In the genomic region with DNA sequence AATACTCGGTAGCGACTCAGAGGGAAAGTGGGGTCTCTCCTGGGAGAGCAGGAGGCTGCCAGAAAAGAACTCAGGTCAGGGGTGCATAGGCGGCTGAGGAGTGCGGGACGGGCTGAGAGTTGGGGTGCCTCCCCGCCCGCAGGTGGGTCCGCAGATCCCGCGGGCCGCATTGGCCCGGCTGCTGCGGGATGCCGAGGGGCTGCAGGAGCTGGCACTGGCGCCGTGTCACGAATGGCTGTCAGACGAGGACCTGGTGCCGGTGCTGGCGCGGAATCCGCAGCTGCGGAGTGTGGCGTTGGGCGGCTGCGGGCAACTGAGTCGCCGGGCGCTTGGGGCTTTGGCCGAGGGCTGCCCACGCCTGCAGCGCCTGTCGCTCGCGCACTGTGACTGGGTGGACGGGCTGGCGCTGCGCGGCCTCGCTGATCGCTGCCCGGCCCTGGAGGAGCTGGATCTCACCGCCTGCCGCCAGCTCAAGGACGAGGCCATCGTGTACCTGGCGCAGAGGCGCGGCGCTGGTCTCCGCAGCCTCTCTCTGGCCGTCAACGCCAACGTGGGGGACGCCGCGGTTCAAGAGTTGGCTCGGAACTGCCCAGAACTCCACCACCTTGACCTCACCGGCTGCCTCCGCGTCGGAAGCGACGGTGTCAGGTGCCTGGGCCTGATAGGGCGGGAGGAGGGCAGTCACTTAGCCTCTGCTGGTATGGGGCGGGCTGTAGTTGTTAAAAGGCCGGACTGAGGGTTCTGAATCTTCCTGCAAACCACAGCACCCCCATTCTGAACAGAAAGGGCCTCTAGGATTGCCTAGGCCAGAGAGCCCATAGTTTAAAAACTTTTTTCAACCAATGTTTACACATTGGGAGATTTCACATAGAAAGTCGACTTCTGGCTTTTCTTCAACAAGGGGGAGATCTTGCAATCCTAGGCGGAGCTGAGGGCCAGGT, we compare ENCODE assay signal across 8 cellular contexts. TPM values are rescaled to one million over a fixed set of nuclear protein-coding genes. Genes with fewer than 3 reads are reported as not detected.
DNase-seq lines count a peak whose midpoint lies in the region; ATAC-seq and TF ChIP-seq lines count a peak whose summit lies in the region.

No MANE protein-coding gene starts in this region.

- WGBS in esophagus squamous epithelium, 2 donors = 1 to 3% methylated on average over 7 to 12 of the region's 69 CpGs

- intact Hi-C loops in esophagus squamous epithelium (cut with DNase I) = no loop called here

- DNase-seq in T-helper 17 cell = no peak
- no peak for DNase-seq in esophagus squamous epithelium (lab: John Stamatoyannopoulos, UW)
- DNase-seq in foreskin melanocyte = no peak
- DNase-seq in SKM-1 (lab: John Stamatoyannopoulos, UW; ENCODE audit: unreplicated experiment) = no peak
- no peak for DNase-seq in NCI-H2107 treated with DMSO at 0.1 percent for 48 hours (lab: John Stamatoyannopoulos, UW; ENCODE audit: unreplicated experiment)

- H3K4me1 ChIP-seq in ES-I3 (ENCODE audit: insufficient read depth, low read length) = no peaks in the 10 kb centered on the region
- H3K4me1 ChIP-seq in esophagus squamous epithelium = peaks cover 29 to 50% (median 32%) of the 10 kb centered on the region in 3 donors
- peaks cover 45% of the 10 kb centered on the region for H3K4me1 ChIP-seq in neuron (ENCODE audit: insufficient read depth, low read length)

- H3K9me3 ChIP-seq in ES-I3 (ENCODE audit: control insufficient read depth, insufficient read depth, low read length) = no peaks in the 10 kb centered on the region
- H3K9me3 ChIP-seq in T-helper 17 cell (ENCODE audit: control insufficient read depth, low read length, poor library complexity, severe bottlenecking) = no peaks in the 10 kb centered on the region
- no peaks in the 10 kb centered on the region for H3K9me3 ChIP-seq in esophagus squamous epithelium
- H3K9me3 ChIP-seq in neuron (ENCODE audit: low read length) = no peaks in the 10 kb centered on the region

- peaks cover 15% of the 10 kb centered on the region for H3K27me3 Mint-ChIP-seq in T-helper 17 cell

- no peak for TF ChIP-seq CTCF in esophagus squamous epithelium (IDR thresholded peaks at IDR 0.05)

- peak overlapping the region; percentile 88 for H3K9ac ChIP-seq in ES-I3 (ENCODE audit: low read depth, low read length)

- TF ChIP-seq POLR2A in esophagus squamous epithelium (IDR thresholded peaks at IDR 0.05) = peak in 2 of 4 donors; percentile 8 to 24

- H3K4me3 Mint-ChIP-seq in T-helper 17 cell = peak overlapping the region; percentile 98

- H3K27me3 ChIP-seq in esophagus squamous epithelium (peaks cover 0 to 25% (median 0%) of the 10 kb centered on the region in 4 donors), neuron (ENCODE audit: insufficient read depth, low read length) (no peaks in the 10 kb centered on the region)

- peaks cover 2% of the 10 kb centered on the region for H3K36me3 Mint-ChIP-seq in T-helper 17 cell (ENCODE audit: low read depth)

- peak overlapping the region; percentile 66 to 97 (median 92) for H3K4me3 ChIP-seq in esophagus squamous epithelium
- H3K4me3 ChIP-seq in neuron (ENCODE audit: low read length) = peak overlapping the region; percentile 82

- ATAC-seq in HG02798 (IDR thresholded peaks at IDR 0.05; ENCODE audit: poor library complexity, unreplicated experiment) = peak; percentile 2
- peak; percentile 13 for ATAC-seq in T-helper 17 cell

- peak overlapping the region; percentile 8 for H3K27ac Mint-ChIP-seq in T-helper 17 cell

- H3K27ac ChIP-seq in esophagus squamous epithelium = peak overlapping the region; percentile 87 to 96 (median 95)

- H3K4me1 Mint-ChIP-seq in T-helper 17 cell = peaks cover 24% of the 10 kb centered on the region

- H3K36me3 ChIP-seq in ES-I3 (ENCODE audit: insufficient read depth, low read length) = peaks cover 3% of the 10 kb centered on the region; the same call in 1 of the 2 replicates
- H3K36me3 ChIP-seq in esophagus squamous epithelium = peaks cover 5 to 24% (median 9%) of the 10 kb centered on the region in 3 donors
- peaks cover 19% of the 10 kb centered on the region for H3K36me3 ChIP-seq in neuron (ENCODE audit: insufficient read depth, low read length)

- no peak overlapping the region for H2AFZ ChIP-seq in neuron (ENCODE audit: low read depth, low read length)

RNA-seq across cellular contexts. Expression of gene FBXL15, which starts 1.3 kb away (rescaled TPM):
- 10 to 100 TPM in 1 of 2 donors, 1 to 10 TPM in 1; 9.9 to 14.2 TPM for total RNA-seq in T-helper 17 cell
- 10 to 100 TPM; 10.6 to 20.2 (median 18.8) TPM for total RNA-seq in esophagus squamous epithelium

RNA-seq across cellular contexts. Expression of gene PSD, which starts 3.3 kb away (rescaled TPM):
- total RNA-seq in T-helper 17 cell = 1 to 10 TPM; 2.9 to 5.1 TPM
- total RNA-seq in esophagus squamous epithelium = 1 to 10 TPM in 2 of 4 donors, under 1 TPM in 2; 0.22 to 3.4 (median 0.93) TPM

RNA-seq across cellular contexts. Expression of gene CUEDC2, which starts 10.5 kb away (rescaled TPM):
- 10 to 100 TPM; 27.4 to 30.7 TPM for total RNA-seq in T-helper 17 cell
- total RNA-seq in esophagus squamous epithelium = 10 to 100 TPM; 16.6 to 37.6 (median 27.0) TPM

RNA-seq across cellular contexts. Expression of gene NFKB2, which starts 26.4 kb away (rescaled TPM):
- total RNA-seq in T-helper 17 cell (100 to 1,000 TPM; 364 to 390 TPM), esophagus squamous epithelium (10 to 100 TPM; 10.7 to 20.2 (median 15.6) TPM)

RNA-seq across cellular contexts. Expression of gene C10orf95, which starts 29.4 kb away (rescaled TPM):
- total RNA-seq in T-helper 17 cell (under 1 TPM in 1 of 2 donors, not detected in 1; 0.50 TPM), esophagus squamous epithelium (1 to 10 TPM in 2 of 4 donors, under 1 TPM in 1, not detected in 1; 0.23 to 1.9 (median 1.1) TPM)
